33 cellular contexts compared by ENCODE assay signal in the genomic region with DNA sequence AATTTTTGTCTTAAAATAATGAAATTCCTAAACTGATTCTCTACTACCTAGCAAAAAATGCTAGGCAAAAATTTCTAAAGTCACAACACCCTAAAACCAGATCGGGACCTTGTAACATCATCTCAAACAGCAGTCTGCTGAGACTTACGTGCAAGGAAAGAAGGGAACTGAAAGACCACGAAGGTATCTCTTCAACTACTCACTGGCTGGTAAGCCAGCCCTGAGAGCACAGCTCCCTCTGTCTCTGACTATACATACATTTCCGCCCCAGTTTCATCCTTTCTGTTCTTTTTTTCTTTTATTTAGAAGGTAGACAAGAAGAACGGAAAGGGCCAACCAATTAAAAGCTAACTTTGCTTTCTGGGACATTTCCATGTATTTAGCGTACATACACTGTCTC.
"Had no signal": no experiment of that assay in that cellular context is flagged by ENCODE, and none has a peak within 500 bp of the region (broad histone marks: within the 10 kb centered on the region; RNA-seq: fewer than 3 reads in every experiment).

No MANE protein-coding gene starts in this region.

- H3K4me2 ChIP-seq: SK-N-SH had no signal

- H3K9ac ChIP-seq: SK-N-SH had no signal

- DNase-seq: Kasumi-1, MG63, NCI-H1048, NCI-H1092 treated with DMSO at 0.1 percent for 48 hours, NCI-H1105 treated with DMSO at 0.1 percent for 48 hours, NCI-H1417, NCI-H1436, NCI-H146, NCI-H1694, NCI-H187, NCI-H1930, NCI-H2029 treated with DMSO at 0.1 percent for 48 hours, NCI-H2081 treated with DMSO at 0.1 percent for 48 hours, NCI-H2107, NCI-H2171 treated with DMSO at 0.1 percent for 48 hours, NCI-H2227 treated with DMSO at 0.1 percent for 48 hours, NCI-H345, NCI-H446, NCI-H510A treated with DMSO at 0.1 percent for 48 hours, NCI-H524 treated with DMSO at 0.1 percent for 48 hours, NCI-H526 treated with DMSO at 0.1 percent for 48 hours, NCI-H748 treated with DMSO at 0.1 percent for 48 hours, NCI-H82, OCI-M1, PC-3, Peyer's patch, Right ventricle myocardium superior, RPMI8226, SHP77 treated with DMSO at 0.1 percent for 48 hours, SK-N-SH, SW 1271, T-helper 1 cell had no signal

- H3K4me3 ChIP-seq: MG63, Peyer's patch, SJSA1 had no signal

- H3K27me3 ChIP-seq: MG63, Peyer's patch, SJSA1 had no signal

- ATAC-seq: PC-3 had no signal

- H3K36me3 ChIP-seq: MG63, Peyer's patch, SJSA1 had no signal

- H3K9me3 ChIP-seq: MG63, SK-N-SH had no signal

- H3K27ac ChIP-seq: Peyer's patch, SJSA1 had no signal

- H3K4me1 ChIP-seq: Peyer's patch, SJSA1 had no signal
